Comparison of ENCODE assay signal across 19 cellular contexts in genomic region chr10:79321494-79321882, GRCh38. TPM values are rescaled to one million over a fixed set of nuclear protein-coding genes. Genes with fewer than 3 reads are reported as not detected.
A peak's percentile ranks its signal among the peaks of the same experiment; 100 is the strongest.
DNase-seq lines count a peak whose midpoint lies in the region; ATAC-seq and TF ChIP-seq lines count a peak whose summit lies in the region.
"Had no signal": no experiment of that assay in that cellular context is flagged by ENCODE, and none has a peak within 500 bp of the region (broad histone marks: within the 10 kb centered on the region; RNA-seq: fewer than 3 reads in every experiment).

No MANE protein-coding gene starts in this region.

- peaks cover 0 to 5% (median 0%) of the 10 kb centered on the region in 6 donors for H3K9me3 Mint-ChIP-seq in immature natural killer cell
- H3K9me3 Mint-ChIP-seq: dendritic cell treated with granulocyte-macrophage colony-stimulating factor and Interleukin-4, amounts not matched to agents 40 ng/mL and 50 ng/mL, for 4 days had no signal

- WGBS in thyroid gland, 2 donors, result 52 to 55% methylated on average over 2 of the region's 2 CpGs

- H4K20me1 ChIP-seq in BLaER1 treated with 17β-estradiol and CSF1 and Interleukin-3, amounts not matched to agents 10 nM and 100 nM, result peaks cover 9 to 18% (median 12%) of the 10 kb centered on the region in 11 experiments; a peak in 20 of 22 replicates

- no peak for DNase-seq in T-helper 17 cell
- no peak for DNase-seq in immature natural killer cell
- DNase-seq in kidney tubule cell (ENCODE audit: low spot score), result no peak
- DNase-seq in thyroid gland, result no peak
- DNase-seq: KBM-7; naive B cell; NCI-H1105; NCI-H526 treated with DMSO at 0.1 percent for 48 hours; stimulated activated CD4-positive, alpha-beta T cell treated with anti-CD3 and anti-CD28 coated beads, Interleukin-12 subunit alpha, Interleukin-12 subunit beta, amount 100 ng/mL, for 4 hours; transverse colon had no signal

- peaks cover 0 to 6% (median 0%) of the 10 kb centered on the region in 11 experiments; a peak in 1 of 22 replicates for H3K9me3 ChIP-seq in BLaER1 treated with 17β-estradiol and CSF1 and Interleukin-3, amounts not matched to agents 10 nM and 100 nM (replicated peaks in 1 of 11)
- H3K9me3 ChIP-seq in T-helper 17 cell (ENCODE audit: control insufficient read depth, low read length, poor library complexity, severe bottlenecking) (no peaks in the 10 kb centered on the region), thyroid gland (no peaks in the 10 kb centered on the region)
- H3K9me3 ChIP-seq: transverse colon had no signal

- H3K9ac ChIP-seq in BLaER1 treated with 17β-estradiol and CSF1 and Interleukin-3, amounts not matched to agents 10 nM and 100 nM, result peak overlapping the region in 7 of 11 experiments; percentile 9 to 70 (median 64); a peak in 10 of 22 replicates

- H3K79me2 ChIP-seq in ACC112 (ENCODE audit: control insufficient read depth, insufficient read depth, low read length, unreplicated experiment), result no peaks in the 10 kb centered on the region

- H3K4me3 Mint-ChIP-seq in T-helper 17 cell (no peak overlapping the region), immature natural killer cell (peak overlapping the region in 4 of 5 donors; percentile 10 to 85 (median 60))
- H3K4me3 Mint-ChIP-seq: dendritic cell treated with granulocyte-macrophage colony-stimulating factor and Interleukin-4, amounts not matched to agents 40 ng/mL and 50 ng/mL, for 4 days; GM23338; stimulated activated memory B cell treated with anti-CD40 and anti-IgM and Interleukin-4, amounts not matched to agents 10 μg/mL and 1 μg/mL and 100 μg/mL, for 72 hours had no signal

- H2AFZ ChIP-seq in ACC112 (ENCODE audit: low read length, unreplicated experiment), result no peak overlapping the region
- H2AFZ ChIP-seq: GM23338 had no signal

- no peak for TF ChIP-seq POLR2A in thyroid gland (IDR thresholded peaks at IDR 0.05)

- H3K4me1 Mint-ChIP-seq in T-helper 17 cell (peaks cover 68% of the 10 kb centered on the region), immature natural killer cell (peaks cover 80 to 83% of the 10 kb centered on the region in 2 donors)

- intact Hi-C loops in thyroid gland (cut with DNase I), result no loop called here

- TF ChIP-seq CTCF in thyroid gland (IDR thresholded peaks at IDR 0.05), result no peak

- H3K4me2 ChIP-seq in BLaER1 treated with 17β-estradiol and CSF1 and Interleukin-3, amounts not matched to agents 10 nM and 100 nM, result peak overlapping the region; percentile 77 to 98 (median 89)
- H3K4me2 ChIP-seq: GM23338 had no signal

- H3K4me3 ChIP-seq in ACC112 (ENCODE audit: low read depth, low read length), result no peak overlapping the region
- no peak overlapping the region for H3K4me3 ChIP-seq in BLaER1 treated with 17β-estradiol and CSF1 and Interleukin-3, amounts not matched to agents 10 nM and 100 nM
- H3K4me3 ChIP-seq in thyroid gland (replicated peaks in 1 of 3), result no peak overlapping the region
- H3K4me3 ChIP-seq: GM23338, lung, transverse colon had no signal

- ATAC-seq in T-helper 17 cell (no peak), GM21529 (IDR thresholded peaks at IDR 0.05; ENCODE audit: unreplicated experiment) (no peak)
- ATAC-seq: GM23338; SK-N-SH treated with all-trans-retinoic acid at 6 μM for 48 hours; stimulated activated memory B cell treated with anti-CD40 and anti-IgM and Interleukin-4, amounts not matched to agents 10 μg/mL and 1 μg/mL and 100 μg/mL, for 72 hours had no signal

- H3K27ac ChIP-seq in ACC112 (ENCODE audit: low read depth, low read length) (peak overlapping the region; percentile 93; the same call in 1 of the 2 replicates), thyroid gland (peak overlapping the region in 1 of 3 donors; percentile 1)
- peak overlapping the region in 10 of 11 experiments; percentile 47 to 86 (median 73); a peak in 20 of 22 replicates for H3K27ac ChIP-seq in BLaER1 treated with 17β-estradiol and CSF1 and Interleukin-3, amounts not matched to agents 10 nM and 100 nM
- H3K27ac ChIP-seq: HL-60, transverse colon had no signal

- H3K27me3 Mint-ChIP-seq in T-helper 17 cell (no peaks in the 10 kb centered on the region), immature natural killer cell (ENCODE audit: low read depth in 3 of 3) (peaks cover 8 to 20% (median 19%) of the 10 kb centered on the region in 3 donors)
- H3K27me3 Mint-ChIP-seq: naive B cell; stimulated activated memory B cell treated with anti-CD40 and anti-IgM and Interleukin-4, amounts not matched to agents 10 μg/mL and 1 μg/mL and 100 μg/mL, for 72 hours had no signal

- H3K36me3 Mint-ChIP-seq in T-helper 17 cell (ENCODE audit: low read depth), result no peaks in the 10 kb centered on the region
- no peaks in the 10 kb centered on the region for H3K36me3 Mint-ChIP-seq in immature natural killer cell
- H3K36me3 Mint-ChIP-seq: stimulated activated memory B cell treated with anti-CD40 and anti-IgM and Interleukin-4, amounts not matched to agents 10 μg/mL and 1 μg/mL and 100 μg/mL, for 72 hours had no signal

- H3K27ac Mint-ChIP-seq in T-helper 17 cell (peak overlapping the region; percentile 97), immature natural killer cell (peak overlapping the region in 4 of 6 donors; percentile 6 to 98 (median 64))
- H3K27ac Mint-ChIP-seq: dendritic cell treated with granulocyte-macrophage colony-stimulating factor and Interleukin-4, amounts not matched to agents 40 ng/mL and 50 ng/mL, for 4 days; GM23338; naive B cell; stimulated activated memory B cell treated with anti-CD40 and anti-IgM and Interleukin-4, amounts not matched to agents 10 μg/mL and 1 μg/mL and 100 μg/mL, for 72 hours had no signal

- H3K36me3 ChIP-seq in ACC112 (ENCODE audit: insufficient read depth, low read length) (no peaks in the 10 kb centered on the region), thyroid gland (no peaks in the 10 kb centered on the region)
- H3K36me3 ChIP-seq in BLaER1 treated with 17β-estradiol and CSF1 and Interleukin-3, amounts not matched to agents 10 nM and 100 nM, result no peaks in the 10 kb centered on the region
- H3K36me3 ChIP-seq: transverse colon had no signal

- H3K4me1 ChIP-seq in ACC112 (ENCODE audit: control insufficient read depth, insufficient read depth, low read length, unreplicated experiment) (peaks cover 51% of the 10 kb centered on the region), thyroid gland (peaks cover 4 to 34% of the 10 kb centered on the region in 2 donors)
- peaks cover 83 to 93% (median 89%) of the 10 kb centered on the region in 10 experiments for H3K4me1 ChIP-seq in BLaER1 treated with 17β-estradiol and CSF1 and Interleukin-3, amounts not matched to agents 10 nM and 100 nM

- H3K27me3 ChIP-seq in ACC112 (ENCODE audit: insufficient read depth, low read length) (no peaks in the 10 kb centered on the region), thyroid gland (no peaks in the 10 kb centered on the region)
- peaks cover 0 to 10% (median 0%) of the 10 kb centered on the region in 11 experiments; a peak in 5 of 22 replicates for H3K27me3 ChIP-seq in BLaER1 treated with 17β-estradiol and CSF1 and Interleukin-3, amounts not matched to agents 10 nM and 100 nM
- H3K27me3 ChIP-seq: transverse colon had no signal

RNA-seq across cellular contexts. Expression of gene PPIF, which starts 25.8 kb away (rescaled TPM):
- total RNA-seq in T-helper 17 cell, result 10 to 100 TPM; 59.4 to 82.3 TPM
- polyA plus RNA-seq in immature natural killer cell, result 10 to 100 TPM in 2 of 3 donors, 1 to 10 TPM in 1; 9.6 to 15.1 (median 13.1) TPM
- total RNA-seq in thyroid gland, result 10 to 100 TPM; 31.4 to 70.1 (median 52.3) TPM
